Comparison of ENCODE assay signal across 14 cellular contexts in the genomic region with DNA sequence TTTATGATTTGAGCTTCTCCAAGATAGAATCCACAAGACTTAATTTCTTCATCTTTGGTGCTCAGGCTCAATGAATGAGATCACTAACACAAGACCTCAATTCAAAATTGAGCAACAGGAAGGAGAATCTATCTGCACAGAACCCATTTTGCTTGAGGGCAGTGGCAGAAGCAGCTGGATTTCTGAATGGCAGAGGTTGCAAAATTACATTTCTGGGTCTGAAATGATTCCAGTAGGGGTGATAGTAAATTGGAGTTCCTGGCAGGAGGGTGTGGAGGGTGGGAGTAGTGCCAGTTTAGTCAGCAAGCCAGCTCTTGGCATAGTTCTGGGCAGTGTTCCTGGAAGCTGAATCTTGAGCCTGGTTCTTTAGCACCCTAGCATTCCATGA.
DNase-seq lines count a peak whose midpoint lies in the region; ATAC-seq and TF ChIP-seq lines count a peak whose summit lies in the region.
"Had no signal": no experiment of that assay in that cellular context is flagged by ENCODE, and none has a peak within 500 bp of the region (broad histone marks: within the 10 kb centered on the region; RNA-seq: fewer than 3 reads in every experiment).

No MANE protein-coding gene starts in this region.

- H3K9me3 ChIP-seq in fibroblast of lung (ENCODE audit: control insufficient read depth, insufficient read depth, low read depth, low read length) = no peaks in the 10 kb centered on the region
- no peaks in the 10 kb centered on the region for H3K9me3 ChIP-seq in right lobe of liver

- H3K9me3 Mint-ChIP-seq in chondrocyte (ENCODE audit: low read depth) = peaks cover under 1% of the 10 kb centered on the region
- H3K9me3 Mint-ChIP-seq: H9 had no signal

- H3K36me3 ChIP-seq in fibroblast of lung (ENCODE audit: control insufficient read depth, insufficient read depth, low read length) = no peaks in the 10 kb centered on the region
- no peaks in the 10 kb centered on the region for H3K36me3 ChIP-seq in right lobe of liver

- H3K36me3 Mint-ChIP-seq in chondrocyte (ENCODE audit: low read depth) = no peaks in the 10 kb centered on the region
- H3K36me3 Mint-ChIP-seq: activated CD8-positive, alpha-beta memory T cell treated with anti-CD3 and anti-CD28 coated beads, Interleukin-2, amount 10 ng/mL, durations not matched to agents 7 days and 5 days had no signal

- no peaks in the 10 kb centered on the region for H3K27me3 ChIP-seq in fibroblast of lung (ENCODE audit: control insufficient read depth, insufficient read depth, low read length)
- H3K27me3 ChIP-seq in right lobe of liver = no peaks in the 10 kb centered on the region

- H3K4me1 Mint-ChIP-seq in chondrocyte (ENCODE audit: low read depth) = peaks cover 16% of the 10 kb centered on the region
- H3K4me1 Mint-ChIP-seq: activated CD8-positive, alpha-beta memory T cell treated with anti-CD3 and anti-CD28 coated beads, Interleukin-2, amount 10 ng/mL, durations not matched to agents 7 days and 5 days; H9 had no signal

- intact Hi-C loops in right lobe of liver (cut with DNase I) = no loop called here

- H3K79me2 ChIP-seq in fibroblast of lung (ENCODE audit: control insufficient read depth, insufficient read depth, low read length) = no peaks in the 10 kb centered on the region

- H2AFZ ChIP-seq in fibroblast of lung (ENCODE audit: low read length) = no peak overlapping the region

- no peak overlapping the region for H3K4me3 Mint-ChIP-seq in chondrocyte (ENCODE audit: unreplicated experiment)
- H3K4me3 Mint-ChIP-seq: activated CD8-positive, alpha-beta memory T cell treated with anti-CD3 and anti-CD28 coated beads, Interleukin-2, amount 10 ng/mL, durations not matched to agents 7 days and 5 days; H9 had no signal

- peak overlapping the region; percentile 7 for H3K4me2 ChIP-seq in fibroblast of lung (ENCODE audit: extremely low read depth, insufficient read depth, low read length)

- no peak overlapping the region for H3K27ac Mint-ChIP-seq in chondrocyte (ENCODE audit: unreplicated experiment)
- H3K27ac Mint-ChIP-seq: activated CD8-positive, alpha-beta memory T cell treated with anti-CD3 and anti-CD28 coated beads, Interleukin-2, amount 10 ng/mL, durations not matched to agents 7 days and 5 days; H9 had no signal

- H3K4me1 ChIP-seq in fibroblast of lung (ENCODE audit: control insufficient read depth, extremely low read depth, insufficient read depth, low read length) (peaks cover 3% of the 10 kb centered on the region), right lobe of liver (no peaks in the 10 kb centered on the region)

- no peaks in the 10 kb centered on the region for H3K27me3 Mint-ChIP-seq in chondrocyte (ENCODE audit: low read depth)
- H3K27me3 Mint-ChIP-seq: activated CD8-positive, alpha-beta memory T cell treated with anti-CD3 and anti-CD28 coated beads, Interleukin-2, amount 10 ng/mL, durations not matched to agents 7 days and 5 days had no signal

- DNase-seq in GM03348 (ENCODE audit: low spot score) (peak; percentile 48), RPMI7951 (ENCODE audit: low read depth) (peak; percentile 64), fibroblast of lung (ENCODE audit: low read depth in 2 of 2) (peak in 1 of 2 donors; percentile 85), retinal pigment epithelial cell (ENCODE audit: low read depth) (peak; percentile 15), right lobe of liver (no peak), chondrocyte (ENCODE audit: low spot score) (no peak)
- DNase-seq: activated CD8-positive, alpha-beta memory T cell treated with anti-CD3 and anti-CD28 coated beads, Interleukin-2, amount 10 ng/mL, durations not matched to agents 7 days and 5 days; DND-41; H9; islet precursor cell; MM.1S; nucleus accumbens had no signal

- no peaks in the 10 kb centered on the region for H4K20me1 ChIP-seq in fibroblast of lung (ENCODE audit: control insufficient read depth, extremely low read depth, insufficient read depth, low read length)

- H3K9ac ChIP-seq in fibroblast of lung (ENCODE audit: insufficient read depth, low read length) = no peak overlapping the region

- no peak for TF ChIP-seq CTCF in fibroblast of lung (conservative IDR thresholded peaks at IDR 0.05 in 1 of 2, IDR thresholded peaks at IDR 0.05 in 1 of 2; ENCODE audit: low read depth in 1 of 2, low read length in 2 of 2)
- TF ChIP-seq CTCF in retinal pigment epithelial cell (conservative IDR thresholded peaks at IDR 0.05; ENCODE audit: low read depth, low read length) = no peak
- no peak for TF ChIP-seq CTCF in right lobe of liver (IDR thresholded peaks at IDR 0.05)
- no peak for TF ChIP-seq CTCF in chondrocyte (IDR thresholded peaks at IDR 0.05)

- TF ChIP-seq POLR2A in right lobe of liver (IDR thresholded peaks at IDR 0.05) = no peak

- no peak overlapping the region for H3K27ac ChIP-seq in fibroblast of lung (ENCODE audit: insufficient read depth, low read length)
- no peak overlapping the region for H3K27ac ChIP-seq in right lobe of liver

- no peak overlapping the region for H3K4me3 ChIP-seq in fibroblast of lung (replicated peaks in 1 of 4; ENCODE audit: control extremely low read depth in 1 of 4, insufficient read depth in 1 of 4, low read depth in 3 of 4, low read length in 4 of 4)
- no peak overlapping the region for H3K4me3 ChIP-seq in retinal pigment epithelial cell (ENCODE audit: low read length)
- H3K4me3 ChIP-seq in right lobe of liver = no peak overlapping the region

- ATAC-seq in right lobe of liver (no peak), GM18517 (IDR thresholded peaks at IDR 0.05; ENCODE audit: unreplicated experiment) (no peak), GM21786 (IDR thresholded peaks at IDR 0.05; ENCODE audit: unreplicated experiment) (no peak)
- ATAC-seq: activated CD8-positive, alpha-beta memory T cell treated with anti-CD3 and anti-CD28 coated beads, Interleukin-2, amount 10 ng/mL, durations not matched to agents 7 days and 5 days had no signal

Comparison
In these comparisons a context has a peak if more than half of its experiments do, and no peak if none do; other contexts are left out.
1. DNase-seq: peak in GM03348 (single experiment), RPMI7951 (single experiment) and retinal pigment epithelial cell (single experiment); none in right lobe of liver (0 of 3) and chondrocyte (single experiment).